6 cellular contexts compared by ENCODE assay signal in genomic region chrX:643211-643720, GRCh38. TPM values are rescaled to one million over a fixed set of nuclear protein-coding genes. Genes with fewer than 3 reads are reported as not detected.
"Had no signal": no experiment of that assay in that cellular context is flagged by ENCODE, and none has a peak within 500 bp of the region (broad histone marks: within the 10 kb centered on the region; RNA-seq: fewer than 3 reads in every experiment).

No MANE protein-coding gene starts in this region.

RNA-seq across cellular contexts. Expression of gene SHOX, which starts 12.7 kb away (rescaled TPM):
- total RNA-seq: HepG2, HT1080, IMR-90, M059J, SK-MEL-5 had no signal
- polyA plus RNA-seq: HepG2, IMR-90, SK-N-SH had no signal
